ENCODE assay signal across 9 cellular contexts in the genomic region with DNA sequence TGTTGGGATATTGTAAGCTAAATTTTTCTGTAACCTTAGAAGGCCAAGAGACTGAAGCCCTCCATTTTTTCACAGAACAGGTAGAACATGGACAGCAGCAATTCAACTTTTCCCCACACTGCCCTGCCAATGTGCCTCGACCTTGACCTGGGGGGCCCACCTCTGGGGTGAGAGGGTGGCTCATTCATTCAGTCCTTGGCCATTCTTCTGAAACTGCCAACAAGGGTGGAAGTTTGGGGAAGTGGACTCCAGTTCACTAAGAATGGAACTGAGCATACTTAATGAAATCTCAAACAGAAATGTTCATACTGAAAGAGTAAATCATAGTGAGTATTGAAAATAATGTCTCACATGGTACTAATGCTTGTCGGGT. TPM values are rescaled to one million over a fixed set of nuclear protein-coding genes. Genes with fewer than 3 reads are reported as not detected.
DNase-seq lines count a peak whose midpoint lies in the region; ATAC-seq and TF ChIP-seq lines count a peak whose summit lies in the region.
"Had no signal": no experiment of that assay in that cellular context is flagged by ENCODE, and none has a peak within 500 bp of the region (broad histone marks: within the 10 kb centered on the region; RNA-seq: fewer than 3 reads in every experiment).

No MANE protein-coding gene starts in this region.

- TF ChIP-seq EP300 in transverse colon (IDR thresholded peaks at IDR 0.05; ENCODE audit: low read depth) = no peak

- peak overlapping the region; percentile 99 for H3K27ac Mint-ChIP-seq in activated naive CD8-positive, alpha-beta T cell treated with anti-CD3 and anti-CD28 coated beads for 36 hours

- in situ Hi-C loops in transverse colon (cut with MboI; ENCODE audit: low pct_ligation_motif_present in 1 of 4, low pct_unique_long_range_greater_than_20kb in 1 of 4, low sequenced_read_pairs in 3 of 4) = no loop called here

- DNase-seq in activated naive CD4-positive, alpha-beta T cell treated with Interleukin-2 at 50 U/mL for 16 hours = peak; percentile 10
- no peak for DNase-seq in activated naive CD4-positive, alpha-beta T cell (lab: John Stamatoyannopoulos, UW)
- no peak for DNase-seq in activated naive CD8-positive, alpha-beta T cell treated with anti-CD3 and anti-CD28 coated beads for 36 hours
- DNase-seq in transverse colon = no peak
- no peak for DNase-seq in SKM-1 (lab: John Stamatoyannopoulos, UW; ENCODE audit: unreplicated experiment)
- no peak for DNase-seq in occipital lobe (lab: John Stamatoyannopoulos, UW)
- DNase-seq: NCI-H2029 had no signal

- H3K4me1 Mint-ChIP-seq in activated naive CD8-positive, alpha-beta T cell treated with anti-CD3 and anti-CD28 coated beads for 36 hours = peaks cover 49% of the 10 kb centered on the region

- H3K27ac ChIP-seq in liver (ENCODE audit: low read depth in 1 of 2, low read length in 2 of 2) (peak overlapping the region in 1 of 2 donors; percentile 15), transverse colon (peak overlapping the region; percentile 93 to 97 (median 94))

- WGBS in liver = 48% methylated on average over 2 of the region's 2 CpGs
- WGBS in transverse colon (ENCODE audit: low coverage in 1 of 2), 2 donors = 35 to 44% methylated on average over 1 to 2 of the region's 2 CpGs

- no peak for ATAC-seq in GM21447 (IDR thresholded peaks at IDR 0.05; ENCODE audit: unreplicated experiment)

- TF ChIP-seq CTCF in liver (IDR thresholded peaks at IDR 0.05; ENCODE audit: low read depth, low read length, missing input control) (no peak), transverse colon (IDR thresholded peaks at IDR 0.05) (no peak)

- H3K4me3 Mint-ChIP-seq in activated naive CD8-positive, alpha-beta T cell treated with anti-CD3 and anti-CD28 coated beads for 36 hours = peak overlapping the region; percentile 79

- H3K9me3 Mint-ChIP-seq in activated naive CD8-positive, alpha-beta T cell treated with anti-CD3 and anti-CD28 coated beads for 36 hours = no peaks in the 10 kb centered on the region

- H3K36me3 Mint-ChIP-seq in activated naive CD8-positive, alpha-beta T cell treated with anti-CD3 and anti-CD28 coated beads for 36 hours = peaks cover 63% of the 10 kb centered on the region

- no peaks in the 10 kb centered on the region for H3K9me3 ChIP-seq in liver (ENCODE audit: control insufficient read depth in 4 of 4, low read length in 3 of 4)
- H3K9me3 ChIP-seq in transverse colon = no peaks in the 10 kb centered on the region

- H3K36me3 ChIP-seq in liver (ENCODE audit: control insufficient read depth in 4 of 4, insufficient read depth in 3 of 4, low read depth in 1 of 4, low read length in 3 of 4) (peaks cover 11 to 26% (median 15%) of the 10 kb centered on the region in 4 donors), transverse colon (peaks cover 0 to 26% (median 10%) of the 10 kb centered on the region in 4 donors)

- no peaks in the 10 kb centered on the region for H3K27me3 Mint-ChIP-seq in activated naive CD8-positive, alpha-beta T cell treated with anti-CD3 and anti-CD28 coated beads for 36 hours

- H3K27me3 ChIP-seq in liver (ENCODE audit: control insufficient read depth in 4 of 4, insufficient read depth in 4 of 4, low read length in 3 of 4) = no peaks in the 10 kb centered on the region
- H3K27me3 ChIP-seq in transverse colon = no peaks in the 10 kb centered on the region

- H3K4me3 ChIP-seq in liver (ENCODE audit: low read depth in 1 of 3, low read length in 3 of 3) (peak overlapping the region; percentile 89 to 99 (median 91)), transverse colon (peak overlapping the region in 2 of 4 donors; percentile 84 to 88)

- intact Hi-C loops in transverse colon (cut with DNase I; ENCODE audit: low total_unique reads) = no loop called here

- no peak for TF ChIP-seq POLR2A in transverse colon (IDR thresholded peaks at IDR 0.05)

- H3K4me1 ChIP-seq in liver (ENCODE audit: control insufficient read depth in 4 of 4, insufficient read depth in 4 of 4, low read length in 3 of 4) (peaks cover 1 to 31% (median 15%) of the 10 kb centered on the region in 4 donors), transverse colon (peaks cover 13 to 33% (median 25%) of the 10 kb centered on the region in 4 donors)

- no peak for TF ChIP-seq RAD21 in liver (IDR thresholded peaks at IDR 0.05)

- peak overlapping the region; percentile 73 to 97 for H3K9ac ChIP-seq in liver (ENCODE audit: low read depth in 1 of 2, low read length in 2 of 2)

TF ChIP-seq in liver, 16 proteins besides CTCF, POLR2A, EP300 and RAD21:
- TF ChIP-seq SP1 (IDR thresholded peaks at IDR 0.05) (no peak), YY1 (IDR thresholded peaks at IDR 0.05) (no peak), FOXA2 (IDR thresholded peaks at IDR 0.05) (no peak), RXRA (IDR thresholded peaks at IDR 0.05) (no peak), NR2F2 (IDR thresholded peaks at IDR 0.05) (no peak)

RNA-seq across cellular contexts. Expression of a gene that starts 1.1 kb away (rescaled TPM):
- total RNA-seq in activated naive CD8-positive, alpha-beta T cell treated with anti-CD3 and anti-CD28 coated beads for 36 hours = 1,000 to 10,000 TPM; 1,128 to 1,176 TPM
- total RNA-seq in liver (100 to 1,000 TPM; 143 to 328 TPM), transverse colon (100 to 1,000 TPM in 3 of 4 donors, 10 to 100 TPM in 1; 83.0 to 261 (median 183) TPM), occipital lobe (522 TPM)
- 100 to 1,000 TPM; 186 to 365 TPM for polyA plus RNA-seq in liver

RNA-seq across cellular contexts. Expression of a gene that starts 1.5 kb away (rescaled TPM):
- total RNA-seq in activated naive CD8-positive, alpha-beta T cell treated with anti-CD3 and anti-CD28 coated beads for 36 hours = 100 to 1,000 TPM in 1 of 2 experiments, 10 to 100 TPM in 1; 95.5 to 102 TPM
- total RNA-seq in liver = 100 to 1,000 TPM in 1 of 2 donors, 10 to 100 TPM in 1; 80.7 to 167 TPM
- 10 to 100 TPM; 39.7 to 85.7 TPM for polyA plus RNA-seq in liver
- total RNA-seq in transverse colon = 100 to 1,000 TPM in 1 of 4 donors, 10 to 100 TPM in 3; 37.0 to 118 (median 76.5) TPM
- 127 TPM for total RNA-seq in occipital lobe
